In the genomic region with DNA sequence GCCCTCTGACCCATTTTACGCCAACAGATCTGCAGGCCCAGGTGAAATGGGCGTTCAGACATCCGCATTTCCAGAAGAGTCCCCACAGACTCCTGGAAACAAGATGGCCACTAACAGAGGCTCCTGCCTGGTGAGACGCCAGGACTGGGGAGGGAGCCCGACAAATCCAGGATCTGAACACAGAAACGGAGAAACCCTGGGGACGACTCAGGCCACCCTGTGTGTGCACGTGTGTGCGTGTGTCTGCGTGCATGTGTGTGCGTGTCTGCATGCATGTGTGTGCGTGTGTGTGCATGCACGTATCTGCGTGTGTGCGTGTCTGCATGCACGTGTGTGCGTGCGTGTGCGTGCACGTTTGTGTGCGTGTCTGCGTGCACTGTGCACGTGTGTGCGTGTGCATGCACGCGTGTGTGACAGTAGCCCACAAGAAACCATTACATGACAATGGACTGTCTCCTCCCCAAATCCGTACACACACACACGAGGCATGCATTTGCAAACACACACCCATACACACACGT, we compare ENCODE assay signal across 14 cellular contexts. TPM values are rescaled to one million over a fixed set of nuclear protein-coding genes. Genes with fewer than 3 reads are reported as not detected.
A peak's percentile ranks its signal among the peaks of the same experiment; 100 is the strongest.
DNase-seq lines count a peak whose midpoint lies in the region; ATAC-seq, FAIRE-seq and TF ChIP-seq lines count a peak whose summit lies in the region.
"Had no signal": no experiment of that assay in that cellular context is flagged by ENCODE, and none has a peak within 500 bp of the region (broad histone marks: within the 10 kb centered on the region; RNA-seq: fewer than 3 reads in every experiment).

No MANE protein-coding gene starts in this region.

- no peak overlapping the region for H2AFZ ChIP-seq in mesenchymal stem cell (ENCODE audit: low read depth, low read length)

- H3K4ac ChIP-seq in mesenchymal stem cell (ENCODE audit: low read depth in 1 of 2, low read length in 2 of 2), result no peak overlapping the region

- no peak for ATAC-seq in activated T-cell treated with anti-CD3 and anti-CD28 coated beads, Interleukin-2, amount 50 U/mL, for 72 hours (replicated peaks in 1 of 2)
- ATAC-seq in left lobe of liver, result no peak

- no peak overlapping the region for H2BK12ac ChIP-seq in mesenchymal stem cell (ENCODE audit: low read length in 2 of 2)

- POLR2A ChIA-PET in HEK293 (lab: Yijun Ruan, JAX), result no interaction called here

- H4K8ac ChIP-seq in mesenchymal stem cell (ENCODE audit: low read length), result no peak overlapping the region

- H3K4me1 ChIP-seq in HEK293 (ENCODE audit: control insufficient read depth, insufficient read depth, low read length) (no peaks in the 10 kb centered on the region), mesenchymal stem cell (ENCODE audit: control insufficient read depth, insufficient read depth, low read depth, low read length) (peaks cover 3% of the 10 kb centered on the region)

- H3K14ac ChIP-seq in mesenchymal stem cell (ENCODE audit: low read length in 2 of 2), result no peak overlapping the region

- H3K9ac ChIP-seq in mesenchymal stem cell (ENCODE audit: low read length), result no peak overlapping the region
- H3K9ac ChIP-seq: BLaER1 had no signal

- H2BK120ac ChIP-seq in mesenchymal stem cell (ENCODE audit: low read depth, low read length), result no peak overlapping the region

- H3K9me3 Mint-ChIP-seq in activated T-cell treated with anti-CD3 and anti-CD28 coated beads, Interleukin-2, amount 50 U/mL, for 72 hours, result peaks cover 8 to 12% of the 10 kb centered on the region in 2 donors

- H3K9me3 ChIP-seq in HEK293 (ENCODE audit: control insufficient read depth, insufficient read depth, low read depth, low read length), result no peaks in the 10 kb centered on the region
- peaks cover 11% of the 10 kb centered on the region for H3K9me3 ChIP-seq in mesenchymal stem cell (ENCODE audit: control insufficient read depth, low read length)

- H4K91ac ChIP-seq in mesenchymal stem cell (ENCODE audit: low read length), result peak overlapping the region; percentile 29

- H3K79me1 ChIP-seq in mesenchymal stem cell (replicated peaks; ENCODE audit: low read length, poor library complexity, severe bottlenecking), result no peaks in the 10 kb centered on the region

- no peak overlapping the region for H3K27ac ChIP-seq in HEK293 (ENCODE audit: extremely low read depth, low read depth, low read length)
- no peak overlapping the region for H3K27ac ChIP-seq in mesenchymal stem cell (ENCODE audit: low read length, poor library complexity, severe bottlenecking)
- H3K27ac ChIP-seq: BLaER1 had no signal

- no peaks in the 10 kb centered on the region for H3K36me3 ChIP-seq in HEK293 (ENCODE audit: control insufficient read depth in 2 of 2, insufficient read depth in 1 of 2, low read length in 2 of 2)
- no peaks in the 10 kb centered on the region for H3K36me3 ChIP-seq in bronchial epithelial cell (ENCODE audit: control insufficient read depth, insufficient read depth, low read length)
- H3K36me3 ChIP-seq in mesenchymal stem cell (ENCODE audit: control insufficient read depth in 1 of 2, insufficient read depth in 2 of 2, low read depth in 1 of 2, low read length in 2 of 2), result no peaks in the 10 kb centered on the region
- H3K36me3 ChIP-seq: BLaER1 had no signal

- no peaks in the 10 kb centered on the region for H3K4me1 Mint-ChIP-seq in activated T-cell treated with anti-CD3 and anti-CD28 coated beads, Interleukin-2, amount 50 U/mL, for 72 hours (ENCODE audit: low read depth)
- H3K4me1 Mint-ChIP-seq: CD8-positive, alpha-beta memory T cell had no signal

- H3K27ac Mint-ChIP-seq in activated T-cell treated with anti-CD3 and anti-CD28 coated beads, Interleukin-2, amount 50 U/mL, for 72 hours, result no peak overlapping the region

- no peak for DNase-seq in bronchial epithelial cell (ENCODE audit: low read depth)
- DNase-seq in mesenchymal stem cell, result no peak
- DNase-seq in urothelium cell line (ENCODE audit: low spot score), result no peak
- DNase-seq in activated T-cell treated with anti-CD3 and anti-CD28 coated beads, Interleukin-2, amount 50 U/mL, for 72 hours, result no peak
- DNase-seq in left lobe of liver (ENCODE audit: low spot score), result no peak
- DNase-seq in AML-193 (lab: John Stamatoyannopoulos, UW), result no peak
- DNase-seq: CD8-positive, alpha-beta memory T cell; DMS53 had no signal

- H3K4me3 Mint-ChIP-seq in activated T-cell treated with anti-CD3 and anti-CD28 coated beads, Interleukin-2, amount 50 U/mL, for 72 hours, result no peak overlapping the region
- H3K4me3 Mint-ChIP-seq: CD8-positive, alpha-beta memory T cell had no signal

- no peak overlapping the region for H2BK5ac ChIP-seq in mesenchymal stem cell (ENCODE audit: low read depth, low read length, poor library complexity, severe bottlenecking)

- WGBS in mesenchymal stem cell, result 96% methylated on average over 28 of the region's 29 CpGs

- FAIRE-seq in bronchial epithelial cell (lab: Jason Lieb, UNC) (peak; percentile 50), urothelium cell line (lab: Jason Lieb, UNC) (peak; percentile 100)
- FAIRE-seq: GM18507, H54 had no signal

- H3K4me2 ChIP-seq in mesenchymal stem cell (ENCODE audit: low read length, poor library complexity, severe bottlenecking), result no peak overlapping the region
- H3K4me2 ChIP-seq: BLaER1 had no signal

- H3K4me3 ChIP-seq in HEK293 (ENCODE audit: low read depth, low read length), result no peak overlapping the region
- H3K4me3 ChIP-seq in bronchial epithelial cell (ENCODE audit: low read depth, low read length), result no peak overlapping the region
- no peak overlapping the region for H3K4me3 ChIP-seq in mesenchymal stem cell (ENCODE audit: insufficient read depth in 1 of 2, low read depth in 1 of 2, low read length in 2 of 2)
- H3K4me3 ChIP-seq: BLaER1 had no signal

- H2AK5ac ChIP-seq in mesenchymal stem cell (ENCODE audit: low read length, severe bottlenecking), result no peak overlapping the region

- no peak overlapping the region for H3K18ac ChIP-seq in mesenchymal stem cell (ENCODE audit: low read depth in 1 of 2, low read length in 2 of 2)

- peaks cover 4 to 5% of the 10 kb centered on the region in 2 donors for H3K36me3 Mint-ChIP-seq in activated T-cell treated with anti-CD3 and anti-CD28 coated beads, Interleukin-2, amount 50 U/mL, for 72 hours (ENCODE audit: insufficient read depth in 2 of 2)

- H3K27me3 ChIP-seq in bronchial epithelial cell (ENCODE audit: control insufficient read depth, insufficient read depth, low read length) (no peaks in the 10 kb centered on the region), mesenchymal stem cell (ENCODE audit: control insufficient read depth in 1 of 2, insufficient read depth in 1 of 2, low read length in 2 of 2) (peaks cover 43 to 55% of the 10 kb centered on the region in 2 experiments)
- H3K27me3 ChIP-seq: BLaER1 had no signal

- TF ChIP-seq CTCF in HEK293 (tag by site-specific recombination; IDR thresholded peaks at IDR 0.05), result no peak
- TF ChIP-seq CTCF in bronchial epithelial cell (IDR thresholded peaks at IDR 0.05; ENCODE audit: insufficient read depth, low read length, severe bottlenecking), result no peak

- H3K27me3 Mint-ChIP-seq in activated T-cell treated with anti-CD3 and anti-CD28 coated beads, Interleukin-2, amount 50 U/mL, for 72 hours (ENCODE audit: low read depth), result peaks cover 41% of the 10 kb centered on the region

- CTCF ChIA-PET in HEK293 (lab: Yijun Ruan, JAX), result no interaction called here

- H2BK15ac ChIP-seq in mesenchymal stem cell (ENCODE audit: low read depth, poor library complexity, severe bottlenecking), result no peak overlapping the region

- H3K23ac ChIP-seq in mesenchymal stem cell (ENCODE audit: low read length in 2 of 2), result no peak overlapping the region

TF ChIP-seq in HEK293, 187 proteins besides CTCF, POLR2A, EP300 and RAD21:
- TF ChIP-seq, protein P1, sequence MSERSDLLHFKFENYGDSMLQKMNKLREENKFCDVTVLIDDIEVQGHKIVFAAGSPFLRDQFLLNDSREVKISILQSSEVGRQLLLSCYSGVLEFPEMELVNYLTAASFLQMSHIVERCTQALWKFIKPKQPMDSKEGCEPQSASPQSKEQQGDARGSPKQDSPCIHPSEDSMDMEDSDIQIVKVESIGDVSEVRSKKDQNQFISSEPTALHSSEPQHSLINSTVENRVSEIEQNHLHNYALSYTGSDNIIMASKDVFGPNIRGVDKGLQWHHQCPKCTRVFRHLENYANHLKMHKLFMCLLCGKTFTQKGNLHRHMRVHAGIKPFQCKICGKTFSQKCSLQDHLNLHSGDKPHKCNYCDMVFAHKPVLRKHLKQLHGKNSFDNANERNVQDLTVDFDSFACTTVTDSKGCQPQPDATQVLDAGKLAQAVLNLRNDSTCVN (tag by site-specific recombination; optimal IDR thresholded peaks at IDR 0.05), result peak; percentile 36
- TF ChIP-seq ZNF513 (tag by site-specific recombination; IDR thresholded peaks at IDR 0.05), result no peak
- TF ChIP-seq, protein P2, sequence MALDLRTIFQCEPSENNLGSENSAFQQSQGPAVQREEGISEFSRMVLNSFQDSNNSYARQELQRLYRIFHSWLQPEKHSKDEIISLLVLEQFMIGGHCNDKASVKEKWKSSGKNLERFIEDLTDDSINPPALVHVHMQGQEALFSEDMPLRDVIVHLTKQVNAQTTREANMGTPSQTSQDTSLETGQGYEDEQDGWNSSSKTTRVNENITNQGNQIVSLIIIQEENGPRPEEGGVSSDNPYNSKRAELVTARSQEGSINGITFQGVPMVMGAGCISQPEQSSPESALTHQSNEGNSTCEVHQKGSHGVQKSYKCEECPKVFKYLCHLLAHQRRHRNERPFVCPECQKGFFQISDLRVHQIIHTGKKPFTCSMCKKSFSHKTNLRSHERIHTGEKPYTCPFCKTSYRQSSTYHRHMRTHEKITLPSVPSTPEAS (tag by site-specific recombination; IDR thresholded peaks at IDR 0.05), result peak; percentile 62; the same call in 1 of the 2 replicates

RNA-seq across cellular contexts. Expression of gene CHRNA4, which starts 24.9 kb away (rescaled TPM):
- total RNA-seq in bronchial epithelial cell (not detected in 2 replicates), left lobe of liver (145 TPM)
- polyA plus RNA-seq in mesenchymal stem cell (2013, experiment 1 of 2), result not detected
- not detected for polyA plus RNA-seq in mesenchymal stem cell (2013, experiment 2 of 2)
- total RNA-seq in activated T-cell treated with anti-CD3 and anti-CD28 coated beads, Interleukin-2, amount 50 U/mL, for 72 hours, result not detected
- total RNA-seq: CD8-positive, alpha-beta memory T cell; HT-29 had no signal
- polyA plus RNA-seq: CD8-positive, alpha-beta memory T cell had no signal

RNA-seq across cellular contexts. Expression of gene COL20A1, which starts 43.3 kb away (rescaled TPM):
- total RNA-seq in bronchial epithelial cell (not detected in 2 replicates), left lobe of liver (not detected)
- polyA plus RNA-seq in mesenchymal stem cell (2013, experiment 1 of 2), result not detected
- not detected for polyA plus RNA-seq in mesenchymal stem cell (2013, experiment 2 of 2)
- total RNA-seq in activated T-cell treated with anti-CD3 and anti-CD28 coated beads, Interleukin-2, amount 50 U/mL, for 72 hours, result under 1 TPM; 0.50 to 0.58 TPM
- total RNA-seq: A673 had no signal
- polyA plus RNA-seq: CD8-positive, alpha-beta memory T cell had no signal

Comparison
In these comparisons a context has a peak if more than half of its experiments do, and no peak if none do; other contexts are left out.
1. RNA of gene CHRNA4, which starts 24.9 kb away (total RNA-seq): 145 TPM in left lobe of liver (single experiment); not detected in bronchial epithelial cell and not detected in activated T-cell treated with anti-CD3 and anti-CD28 coated beads, Interleukin-2, amount 50 U/mL, for 72 hours; every median in the first group is over 100 times any median in the second.